Comparison of ENCODE assay signal across 22 cellular contexts in the genomic region with DNA sequence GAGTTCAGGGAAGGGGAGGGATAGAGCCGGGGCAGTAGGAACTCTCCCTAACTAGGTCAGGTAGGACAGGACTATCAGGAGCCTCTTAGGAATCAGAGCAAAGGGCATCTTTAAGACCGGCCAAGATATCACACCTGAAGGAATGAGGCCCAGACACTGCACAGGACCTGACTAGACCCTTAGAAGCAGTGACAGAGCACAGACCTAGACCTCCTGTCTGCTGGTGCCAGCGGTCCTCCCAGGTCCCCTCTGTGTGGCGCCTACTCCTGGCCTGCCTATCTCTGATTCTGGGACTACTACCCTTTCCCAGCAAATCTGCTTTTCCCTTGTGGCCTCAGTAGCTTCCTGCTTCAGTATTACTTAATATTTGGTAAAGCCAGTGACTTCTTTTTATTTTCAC. TPM values are rescaled to one million over a fixed set of nuclear protein-coding genes. Genes with fewer than 3 reads are reported as not detected.
DNase-seq lines count a peak whose midpoint lies in the region; ATAC-seq and TF ChIP-seq lines count a peak whose summit lies in the region.
"Had no signal": no experiment of that assay in that cellular context is flagged by ENCODE, and none has a peak within 500 bp of the region (broad histone marks: within the 10 kb centered on the region; RNA-seq: fewer than 3 reads in every experiment).

No MANE protein-coding gene starts in this region.

- no peak overlapping the region for H3K9ac ChIP-seq in BLaER1

- intact Hi-C loops in Right ventricle myocardium inferior (cut with DNase I): no loop called here

- peaks cover 4 to 6% of the 10 kb centered on the region in 2 donors for H3K9me3 Mint-ChIP-seq in activated T-cell treated with anti-CD3 and anti-CD28 coated beads, Interleukin-2, amount 50 U/mL, for 72 hours

- no peaks in the 10 kb centered on the region for H4K20me1 ChIP-seq in BLaER1

- peaks cover 9 to 11% of the 10 kb centered on the region in 2 donors for H3K36me3 Mint-ChIP-seq in activated T-cell treated with anti-CD3 and anti-CD28 coated beads, Interleukin-2, amount 50 U/mL, for 72 hours (ENCODE audit: insufficient read depth in 2 of 2)

- no peak overlapping the region for H3K27ac Mint-ChIP-seq in activated T-cell treated with anti-CD3 and anti-CD28 coated beads, Interleukin-2, amount 50 U/mL, for 72 hours

- H3K9me3 ChIP-seq in BLaER1 (peaks cover 20% of the 10 kb centered on the region), neutrophil (no peaks in the 10 kb centered on the region)

- no peaks in the 10 kb centered on the region for H3K27me3 Mint-ChIP-seq in activated T-cell treated with anti-CD3 and anti-CD28 coated beads, Interleukin-2, amount 50 U/mL, for 72 hours (ENCODE audit: low read depth)

- H3K27ac ChIP-seq in BLaER1 (no peak overlapping the region; the same call in 1 of the 2 replicates), coronary artery (no peak overlapping the region), neutrophil (peak overlapping the region; percentile 27)
- H3K27ac ChIP-seq: HL-60 had no signal

- H3K27me3 ChIP-seq in BLaER1 (no peaks in the 10 kb centered on the region), neutrophil (no peaks in the 10 kb centered on the region)

- H3K4me3 ChIP-seq in BLaER1 (no peak overlapping the region), coronary artery (no peak overlapping the region), neutrophil (ENCODE audit: low read depth in 1 of 2, low read length in 1 of 2) (no peak overlapping the region)

- H3K4me2 ChIP-seq in BLaER1: peak overlapping the region; percentile 81

- no peak overlapping the region for H3K4me3 Mint-ChIP-seq in activated T-cell treated with anti-CD3 and anti-CD28 coated beads, Interleukin-2, amount 50 U/mL, for 72 hours

- TF ChIP-seq CTCF in coronary artery (IDR thresholded peaks at IDR 0.05) (no peak), neutrophil (IDR thresholded peaks at IDR 0.05) (no peak)

- H3K4me1 Mint-ChIP-seq in activated T-cell treated with anti-CD3 and anti-CD28 coated beads, Interleukin-2, amount 50 U/mL, for 72 hours (ENCODE audit: low read depth): peaks cover 17% of the 10 kb centered on the region

- no peak for ATAC-seq in activated T-cell treated with anti-CD3 and anti-CD28 coated beads, Interleukin-2, amount 50 U/mL, for 72 hours (replicated peaks in 1 of 2)
- no peak for ATAC-seq in Right ventricle myocardium inferior
- ATAC-seq: HepG2, Panc1 had no signal

- H3K4me1 ChIP-seq in BLaER1: peaks cover 27% of the 10 kb centered on the region
- H3K4me1 ChIP-seq in neutrophil (ENCODE audit: control insufficient read depth in 1 of 2, insufficient read depth in 1 of 2, low read depth in 1 of 2, low read length in 1 of 2): peaks cover 9 to 10% of the 10 kb centered on the region in 2 experiments

- no peaks in the 10 kb centered on the region for H3K36me3 ChIP-seq in BLaER1
- no peaks in the 10 kb centered on the region for H3K36me3 ChIP-seq in neutrophil

- DNase-seq in AML-193 (lab: John Stamatoyannopoulos, UW): peak; percentile 23 to 26
- DNase-seq in coronary artery (ENCODE audit: low spot score): peak; percentile 54
- no peak for DNase-seq in activated T-cell treated with anti-CD3 and anti-CD28 coated beads, Interleukin-2, amount 50 U/mL, for 72 hours
- no peak for DNase-seq in Right ventricle myocardium inferior (ENCODE audit: missing footprints)
- no peak for DNase-seq in nucleus accumbens (lab: John Stamatoyannopoulos, UW)
- DNase-seq: C1 segment of cervical spinal cord, GDM1, GOT3, HCEC 1CT, KBM-7, NCI-H1436, NCI-H1930, NCI-H226, NCI-H524, NCI-H774 had no signal

RNA-seq across cellular contexts. Expression of gene TREML2, which starts 9.0 kb away (rescaled TPM):
- 10 to 100 TPM in 1 of 2 donors, 1 to 10 TPM in 1; 8.8 to 15.0 TPM for total RNA-seq in activated T-cell treated with anti-CD3 and anti-CD28 coated beads, Interleukin-2, amount 50 U/mL, for 72 hours
- total RNA-seq in Right ventricle myocardium inferior: 0.11 TPM
- total RNA-seq: A673, HepG2 had no signal

RNA-seq across cellular contexts. Expression of gene TREML4, which starts 18.2 kb away (rescaled TPM):
- not detected for total RNA-seq in activated T-cell treated with anti-CD3 and anti-CD28 coated beads, Interleukin-2, amount 50 U/mL, for 72 hours
- not detected for total RNA-seq in Right ventricle myocardium inferior
- total RNA-seq: A673, HepG2, HT-29 had no signal

RNA-seq across cellular contexts. Expression of gene TREM2, which starts 47.1 kb away (rescaled TPM):
- total RNA-seq in activated T-cell treated with anti-CD3 and anti-CD28 coated beads, Interleukin-2, amount 50 U/mL, for 72 hours: not detected
- 0.92 TPM for total RNA-seq in Right ventricle myocardium inferior
- total RNA-seq: A673, HT-29 had no signal

RNA-seq across cellular contexts. Expression of gene TREML1, which starts 55.8 kb away (rescaled TPM):
- total RNA-seq in activated T-cell treated with anti-CD3 and anti-CD28 coated beads, Interleukin-2, amount 50 U/mL, for 72 hours: not detected
- not detected for total RNA-seq in Right ventricle myocardium inferior
- total RNA-seq: A673, HepG2, HT-29 had no signal

Comparison
In these comparisons a context has a peak if more than half of its experiments do, and no peak if none do; other contexts are left out.
1. DNase-seq: peak in AML-193 (2 of 2) and coronary artery (single experiment); none in activated T-cell treated with anti-CD3 and anti-CD28 coated beads, Interleukin-2, amount 50 U/mL, for 72 hours (0 of 2), Right ventricle myocardium inferior (single experiment) and nucleus accumbens (0 of 56).